10 cellular contexts compared by ENCODE assay signal in genomic region chr17:1177099-1177996, GRCh38. TPM values are rescaled to one million over a fixed set of nuclear protein-coding genes. Genes with fewer than 3 reads are reported as not detected.
A peak's percentile ranks its signal among the peaks of the same experiment; 100 is the strongest.
DNase-seq lines count a peak whose midpoint lies in the region; ATAC-seq and TF ChIP-seq lines count a peak whose summit lies in the region.
"Had no signal": no experiment of that assay in that cellular context is flagged by ENCODE, and none has a peak within 500 bp of the region (broad histone marks: within the 10 kb centered on the region; RNA-seq: fewer than 3 reads in every experiment).

No MANE protein-coding gene starts in this region.

- CTCF ChIA-PET in activated CD4-positive, alpha-beta T cell treated with anti-CD3 and anti-CD28 coated beads for 36 hours (lab: Charles Lee), result interaction anchor here (0.9 to 2.6 kb wide), 2 partner anchors 9 to 11 kb away, joined by 3 to 15 read pairs; no protein-coding TSS in a partner anchor

- TF ChIP-seq CTCF in foreskin fibroblast (IDR thresholded peaks at IDR 0.05; ENCODE audit: low read depth, low read length), result no peak

- no peaks in the 10 kb centered on the region for H3K36me3 Mint-ChIP-seq in activated CD4-positive, alpha-beta T cell treated with anti-CD3 and anti-CD28 coated beads for 36 hours (ENCODE audit: low read depth)
- no peaks in the 10 kb centered on the region for H3K36me3 Mint-ChIP-seq in stimulated activated effector memory CD8-positive, alpha-beta T cell treated with anti-CD3 and anti-CD28 coated beads, Interleukin-12 subunit alpha, Interleukin-12 subunit beta, amount 100 ng/mL, for 72 hours

- H3K27ac Mint-ChIP-seq in activated CD4-positive, alpha-beta T cell treated with anti-CD3 and anti-CD28 coated beads for 36 hours, result no peak overlapping the region
- no peak overlapping the region for H3K27ac Mint-ChIP-seq in stimulated activated effector memory CD8-positive, alpha-beta T cell treated with anti-CD3 and anti-CD28 coated beads, Interleukin-12 subunit alpha, Interleukin-12 subunit beta, amount 100 ng/mL, for 72 hours

- intact Hi-C loops in activated CD4-positive, alpha-beta T cell treated with anti-CD3 and anti-CD28 coated beads for 36 hours (cut with DNase I, micrococcal nuclease), result no loop called here

- no peak for ATAC-seq in activated CD4-positive, alpha-beta T cell treated with anti-CD3 and anti-CD28 coated beads for 36 hours
- no peak for ATAC-seq in stimulated activated effector memory CD8-positive, alpha-beta T cell treated with anti-CD3 and anti-CD28 coated beads, Interleukin-12 subunit alpha, Interleukin-12 subunit beta, amount 100 ng/mL, for 72 hours

- peak overlapping the region in 1 of 2 donors; percentile 2 for H3K4me3 ChIP-seq in foreskin fibroblast (ENCODE audit: low read depth in 1 of 2, low read length in 2 of 2)

- H3K9me3 Mint-ChIP-seq in activated CD4-positive, alpha-beta T cell treated with anti-CD3 and anti-CD28 coated beads for 36 hours (ENCODE audit: low read depth), result no peaks in the 10 kb centered on the region
- H3K9me3 Mint-ChIP-seq in stimulated activated effector memory CD8-positive, alpha-beta T cell treated with anti-CD3 and anti-CD28 coated beads, Interleukin-12 subunit alpha, Interleukin-12 subunit beta, amount 100 ng/mL, for 72 hours, result no peaks in the 10 kb centered on the region

- POLR2A ChIA-PET in activated CD4-positive, alpha-beta T cell treated with anti-CD3 and anti-CD28 coated beads for 36 hours (lab: Charles Lee), result no interaction called here

- H3K4me1 Mint-ChIP-seq in activated CD4-positive, alpha-beta T cell treated with anti-CD3 and anti-CD28 coated beads for 36 hours, result peaks cover 4% of the 10 kb centered on the region
- H3K4me1 Mint-ChIP-seq in stimulated activated effector memory CD8-positive, alpha-beta T cell treated with anti-CD3 and anti-CD28 coated beads, Interleukin-12 subunit alpha, Interleukin-12 subunit beta, amount 100 ng/mL, for 72 hours, result peaks cover 14% of the 10 kb centered on the region

- H3K27me3 Mint-ChIP-seq in activated CD4-positive, alpha-beta T cell treated with anti-CD3 and anti-CD28 coated beads for 36 hours, result peaks cover 4% of the 10 kb centered on the region

- DNase-seq in activated CD4-positive, alpha-beta T cell treated with anti-CD3 and anti-CD28 coated beads for 36 hours, result no peak
- DNase-seq in activated CD4-positive, alpha-beta T cell treated with anti-CD3 and anti-CD28 coated beads, Interleukin-2, amount 50 U/mL, for 48 hours, result no peak
- DNase-seq in T1000 (lab: John Stamatoyannopoulos, UW) (peak; percentile 47), foreskin fibroblast (peak; percentile 27 to 56), DMS79 treated with DMSO at 0.1 percent for 48 hours (lab: John Stamatoyannopoulos, UW) (no peak), DMS79 (lab: John Stamatoyannopoulos, UW) (no peak), D341Med (ENCODE audit: low spot score) (no peak)
- no peak for DNase-seq in stimulated activated effector memory CD8-positive, alpha-beta T cell treated with anti-CD3 and anti-CD28 coated beads, Interleukin-12 subunit alpha, Interleukin-12 subunit beta, amount 100 ng/mL, for 72 hours (ENCODE audit: low spot score in 2 of 2)
- DNase-seq: activated CD4-positive, alpha-beta T cell treated with anti-CD3 and anti-CD28 coated beads for 1 hour; effector CD4-positive, alpha-beta T cell had no signal

- peak overlapping the region; percentile 59 for H3K4me3 Mint-ChIP-seq in activated CD4-positive, alpha-beta T cell treated with anti-CD3 and anti-CD28 coated beads for 36 hours
- H3K4me3 Mint-ChIP-seq in stimulated activated effector memory CD8-positive, alpha-beta T cell treated with anti-CD3 and anti-CD28 coated beads, Interleukin-12 subunit alpha, Interleukin-12 subunit beta, amount 100 ng/mL, for 72 hours, result peak overlapping the region; percentile 65

RNA-seq across cellular contexts. Expression of gene ABR, which starts 2.4 kb away (rescaled TPM):
- total RNA-seq in activated CD4-positive, alpha-beta T cell treated with anti-CD3 and anti-CD28 coated beads for 36 hours, result 10 to 100 TPM; 45.2 to 50.5 TPM

Comparison
In these comparisons a context has a peak if more than half of its experiments do, and no peak if none do; other contexts are left out.
1. DNase-seq: peak in T1000 (single experiment) and foreskin fibroblast (2 of 2); none in activated CD4-positive, alpha-beta T cell treated with anti-CD3 and anti-CD28 coated beads for 36 hours (single experiment), activated CD4-positive, alpha-beta T cell treated with anti-CD3 and anti-CD28 coated beads, Interleukin-2, amount 50 U/mL, for 48 hours (0 of 2), stimulated activated effector memory CD8-positive, alpha-beta T cell treated with anti-CD3 and anti-CD28 coated beads, Interleukin-12 subunit alpha, Interleukin-12 subunit beta, amount 100 ng/mL, for 72 hours (0 of 2), DMS79 treated with DMSO at 0.1 percent for 48 hours (single experiment), DMS79 (single experiment) and D341Med (single experiment).